1 cellular context compared by ENCODE assay signal in the genomic region with DNA sequence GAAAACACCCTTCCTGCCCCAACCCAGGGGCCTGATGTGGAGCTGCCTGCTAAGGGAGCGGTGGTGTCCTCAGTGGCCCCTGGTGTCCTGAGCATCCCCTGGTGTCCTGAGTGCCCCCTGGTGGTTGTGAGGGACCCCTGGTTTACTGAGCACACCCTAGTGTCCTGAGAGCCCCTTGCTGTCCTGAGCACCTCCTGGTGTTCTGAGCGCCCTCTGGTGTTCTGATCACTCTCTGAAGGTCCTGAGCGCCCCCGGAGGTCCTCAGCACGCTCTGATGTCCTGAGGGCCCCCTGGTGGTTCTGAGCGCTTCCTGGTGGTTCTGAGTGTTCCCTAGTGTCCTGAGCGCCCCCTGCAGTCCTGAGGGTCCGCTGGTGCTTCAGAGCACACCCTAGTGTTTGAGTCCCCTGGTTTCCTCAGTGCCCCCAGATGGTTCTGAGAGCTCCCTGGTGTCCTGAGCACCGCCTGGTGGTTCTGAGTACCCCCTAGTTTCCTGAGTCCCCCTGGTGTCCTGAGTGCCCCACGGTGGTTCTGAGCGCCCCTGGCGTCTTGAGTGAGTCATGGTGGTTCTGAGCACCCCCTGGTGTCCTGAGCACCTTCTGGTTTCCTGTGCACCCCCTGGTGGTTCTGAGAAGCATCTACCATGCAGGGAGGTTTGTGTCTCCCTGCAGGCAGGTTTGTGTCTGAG.
TF ChIP-seq lines count a peak whose summit lies in the region.

No MANE protein-coding gene starts in this region.

TF ChIP-seq in GM12878, 131 proteins besides CTCF, POLR2A, EP300 and RAD21 (continued from another document):
- TF ChIP-seq, protein P1, sequence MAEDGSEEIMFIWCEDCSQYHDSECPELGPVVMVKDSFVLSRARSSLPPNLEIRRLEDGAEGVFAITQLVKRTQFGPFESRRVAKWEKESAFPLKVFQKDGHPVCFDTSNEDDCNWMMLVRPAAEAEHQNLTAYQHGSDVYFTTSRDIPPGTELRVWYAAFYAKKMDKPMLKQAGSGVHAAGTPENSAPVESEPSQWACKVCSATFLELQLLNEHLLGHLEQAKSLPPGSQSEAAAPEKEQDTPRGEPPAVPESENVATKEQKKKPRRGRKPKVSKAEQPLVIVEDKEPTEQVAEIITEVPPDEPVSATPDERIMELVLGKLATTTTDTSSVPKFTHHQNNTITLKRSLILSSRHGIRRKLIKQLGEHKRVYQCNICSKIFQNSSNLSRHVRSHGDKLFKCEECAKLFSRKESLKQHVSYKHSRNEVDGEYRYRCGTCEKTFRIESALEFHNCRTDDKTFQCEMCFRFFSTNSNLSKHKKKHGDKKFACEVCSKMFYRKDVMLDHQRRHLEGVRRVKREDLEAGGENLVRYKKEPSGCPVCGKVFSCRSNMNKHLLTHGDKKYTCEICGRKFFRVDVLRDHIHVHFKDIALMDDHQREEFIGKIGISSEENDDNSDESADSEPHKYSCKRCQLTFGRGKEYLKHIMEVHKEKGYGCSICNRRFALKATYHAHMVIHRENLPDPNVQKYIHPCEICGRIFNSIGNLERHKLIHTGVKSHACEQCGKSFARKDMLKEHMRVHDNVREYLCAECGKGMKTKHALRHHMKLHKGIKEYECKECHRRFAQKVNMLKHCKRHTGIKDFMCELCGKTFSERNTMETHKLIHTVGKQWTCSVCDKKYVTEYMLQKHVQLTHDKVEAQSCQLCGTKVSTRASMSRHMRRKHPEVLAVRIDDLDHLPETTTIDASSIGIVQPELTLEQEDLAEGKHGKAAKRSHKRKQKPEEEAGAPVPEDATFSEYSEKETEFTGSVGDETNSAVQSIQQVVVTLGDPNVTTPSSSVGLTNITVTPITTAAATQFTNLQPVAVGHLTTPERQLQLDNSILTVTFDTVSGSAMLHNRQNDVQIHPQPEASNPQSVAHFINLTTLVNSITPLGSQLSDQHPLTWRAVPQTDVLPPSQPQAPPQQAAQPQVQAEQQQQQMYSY (CRISPR knock-in tag; IDR thresholded peaks at IDR 0.05), result no peak
- TF ChIP-seq CREM (IDR thresholded peaks at IDR 0.05; ENCODE audit: low read depth) (peak; percentile 28; the same call in 1 of the 2 replicates), CHD1 (IDR thresholded peaks at IDR 0.05; ENCODE audit: low read depth, low read length) (no peak), RELA (IDR thresholded peaks at IDR 0.05; ENCODE audit: borderline replicate concordance, partially characterized antibody) (peak; percentile 33), SPI1 (IDR thresholded peaks at IDR 0.05; ENCODE audit: borderline replicate concordance, insufficient read depth, low read depth, low read length) (no peak), CHD4 (IDR thresholded peaks at IDR 0.05) (no peak), HDGF (IDR thresholded peaks at IDR 0.05) (no peak), MYB (IDR thresholded peaks at IDR 0.05; ENCODE audit: borderline replicate concordance, low read depth, low read length) (no peak), CEBPB (IDR thresholded peaks at IDR 0.05; ENCODE audit: borderline replicate concordance in 1 of 2, low read depth in 2 of 2, low read length in 2 of 2) (no peak), ZNF622 (IDR thresholded peaks at IDR 0.05) (no peak), HCFC1 (IDR thresholded peaks at IDR 0.05; ENCODE audit: low read length) (peak; percentile 24; the same call in 1 of the 2 replicates), NFIC (IDR thresholded peaks at IDR 0.05; ENCODE audit: low read depth, low read length) (no peak), TCF12 (IDR thresholded peaks at IDR 0.05; ENCODE audit: low read depth, low read length) (no peak), RELB (IDR thresholded peaks at IDR 0.05; ENCODE audit: low read depth) (0 out of 2 replicates have a peak, but pooled peaks have one; percentile 24), SMAD1 (IDR thresholded peaks at IDR 0.05; ENCODE audit: low read depth, partially characterized antibody) (no peak), SIN3A (IDR thresholded peaks at IDR 0.05; ENCODE audit: low read depth, low read length) (no peak), YY1 (IDR thresholded peaks at IDR 0.05; ENCODE audit: low read depth, low read length) (no peak; the same call in 1 of the 2 replicates), KAT2A (conservative IDR thresholded peaks at IDR 0.05; ENCODE audit: control insufficient read depth, low read depth, low read length) (no peak), STAT1 (conservative IDR thresholded peaks at IDR 0.05) (0 out of 2 replicates have a peak, but pooled peaks have one; percentile 47), BACH1 (IDR thresholded peaks at IDR 0.05; ENCODE audit: borderline replicate concordance) (0 out of 2 replicates have a peak, but pooled peaks have one; percentile 21), FOXK2 (IDR thresholded peaks at IDR 0.05) (no peak), HSF1 (IDR thresholded peaks at IDR 0.05; ENCODE audit: low read depth, low read length) (no peak), ZNF384 (IDR thresholded peaks at IDR 0.05; ENCODE audit: borderline replicate concordance, low read depth, low read length) (no peak), NR2C1 (IDR thresholded peaks at IDR 0.05) (no peak), TCF7 (IDR thresholded peaks at IDR 0.05; ENCODE audit: borderline replicate concordance) (no peak), ZBTB40 (IDR thresholded peaks at IDR 0.05; ENCODE audit: borderline replicate concordance) (no peak), ZNF274 (IDR thresholded peaks at IDR 0.05; ENCODE audit: insufficient read depth, insufficient read length) (no peak), FOS (IDR thresholded peaks at IDR 0.05; ENCODE audit: borderline replicate concordance, extremely low read depth, insufficient read length) (no peak), PML (IDR thresholded peaks at IDR 0.05; ENCODE audit: low read length) (no peak; the same call in 1 of the 2 replicates), NBN (IDR thresholded peaks at IDR 0.05) (peak; percentile 62), MTA2 (IDR thresholded peaks at IDR 0.05; ENCODE audit: low read depth) (peak; percentile 32; the same call in 1 of the 2 replicates), BHLHE40 (IDR thresholded peaks at IDR 0.05; ENCODE audit: borderline replicate concordance in 1 of 2, low read depth in 2 of 2, low read length in 1 of 2) (peak; percentile 28 to 45; a peak in 1 of 4 replicates), FOXM1 (IDR thresholded peaks at IDR 0.05; ENCODE audit: low read depth, low read length) (no peak; the same call in 1 of the 2 replicates), BMI1 (IDR thresholded peaks at IDR 0.05; ENCODE audit: borderline replicate concordance) (no peak), CREB1 (IDR thresholded peaks at IDR 0.05; ENCODE audit: low read depth) (0 out of 2 replicates have a peak, but pooled peaks have one; percentile 11)
- TF ChIP-seq, protein P2, sequence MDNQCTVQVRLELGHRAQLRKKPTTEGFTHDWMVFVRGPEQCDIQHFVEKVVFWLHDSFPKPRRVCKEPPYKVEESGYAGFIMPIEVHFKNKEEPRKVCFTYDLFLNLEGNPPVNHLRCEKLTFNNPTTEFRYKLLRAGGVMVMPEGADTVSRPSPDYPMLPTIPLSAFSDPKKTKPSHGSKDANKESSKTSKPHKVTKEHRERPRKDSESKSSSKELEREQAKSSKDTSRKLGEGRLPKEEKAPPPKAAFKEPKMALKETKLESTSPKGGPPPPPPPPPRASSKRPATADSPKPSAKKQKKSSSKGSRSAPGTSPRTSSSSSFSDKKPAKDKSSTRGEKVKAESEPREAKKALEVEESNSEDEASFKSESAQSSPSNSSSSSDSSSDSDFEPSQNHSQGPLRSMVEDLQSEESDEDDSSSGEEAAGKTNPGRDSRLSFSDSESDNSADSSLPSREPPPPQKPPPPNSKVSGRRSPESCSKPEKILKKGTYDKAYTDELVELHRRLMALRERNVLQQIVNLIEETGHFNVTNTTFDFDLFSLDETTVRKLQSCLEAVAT (IDR thresholded peaks at IDR 0.05), result no peak
- TF ChIP-seq, protein P3, sequence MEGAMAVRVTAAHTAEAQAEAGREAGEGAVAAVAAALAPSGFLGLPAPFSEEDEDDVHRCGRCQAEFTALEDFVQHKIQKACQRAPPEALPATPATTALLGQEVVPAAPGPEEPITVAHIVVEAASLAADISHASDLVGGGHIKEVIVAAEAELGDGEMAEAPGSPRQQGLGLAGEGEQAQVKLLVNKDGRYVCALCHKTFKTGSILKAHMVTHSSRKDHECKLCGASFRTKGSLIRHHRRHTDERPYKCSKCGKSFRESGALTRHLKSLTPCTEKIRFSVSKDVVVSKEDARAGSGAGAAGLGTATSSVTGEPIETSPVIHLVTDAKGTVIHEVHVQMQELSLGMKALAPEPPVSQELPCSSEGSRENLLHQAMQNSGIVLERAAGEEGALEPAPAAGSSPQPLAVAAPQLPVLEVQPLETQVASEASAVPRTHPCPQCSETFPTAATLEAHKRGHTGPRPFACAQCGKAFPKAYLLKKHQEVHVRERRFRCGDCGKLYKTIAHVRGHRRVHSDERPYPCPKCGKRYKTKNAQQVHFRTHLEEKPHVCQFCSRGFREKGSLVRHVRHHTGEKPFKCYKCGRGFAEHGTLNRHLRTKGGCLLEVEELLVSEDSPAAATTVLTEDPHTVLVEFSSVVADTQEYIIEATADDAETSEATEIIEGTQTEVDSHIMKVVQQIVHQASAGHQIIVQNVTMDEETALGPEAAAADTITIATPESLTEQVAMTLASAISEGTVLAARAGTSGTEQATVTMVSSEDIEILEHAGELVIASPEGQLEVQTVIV (IDR thresholded peaks at IDR 0.05; ENCODE audit: borderline replicate concordance, partially characterized antibody), result no peak
- TF ChIP-seq, protein P4, sequence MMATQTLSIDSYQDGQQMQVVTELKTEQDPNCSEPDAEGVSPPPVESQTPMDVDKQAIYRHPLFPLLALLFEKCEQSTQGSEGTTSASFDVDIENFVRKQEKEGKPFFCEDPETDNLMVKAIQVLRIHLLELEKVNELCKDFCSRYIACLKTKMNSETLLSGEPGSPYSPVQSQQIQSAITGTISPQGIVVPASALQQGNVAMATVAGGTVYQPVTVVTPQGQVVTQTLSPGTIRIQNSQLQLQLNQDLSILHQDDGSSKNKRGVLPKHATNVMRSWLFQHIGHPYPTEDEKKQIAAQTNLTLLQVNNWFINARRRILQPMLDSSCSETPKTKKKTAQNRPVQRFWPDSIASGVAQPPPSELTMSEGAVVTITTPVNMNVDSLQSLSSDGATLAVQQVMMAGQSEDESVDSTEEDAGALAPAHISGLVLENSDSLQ (IDR thresholded peaks at IDR 0.05), result no peak
